ENCODE assay signal across 21 cellular contexts in the genomic region with DNA sequence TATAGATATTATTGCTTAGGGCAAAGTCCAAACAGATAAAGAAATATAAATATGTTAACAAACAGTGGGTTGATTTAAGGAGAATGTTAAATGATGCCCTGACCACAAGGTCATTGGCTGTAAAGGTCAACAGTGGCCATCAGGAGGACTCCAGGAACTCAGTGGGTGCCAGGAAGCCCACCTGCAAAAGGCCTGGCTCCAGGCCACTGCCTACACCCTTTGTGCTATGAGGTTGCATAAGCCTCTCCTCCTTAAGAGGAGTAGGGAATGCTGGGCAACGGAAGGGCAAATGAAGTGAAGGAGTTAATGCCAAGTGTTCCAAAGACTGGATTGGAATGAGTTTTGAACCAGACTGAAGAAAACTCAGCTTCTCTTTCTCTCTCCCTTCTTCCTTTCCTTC.
"Had no signal": no experiment of that assay in that cellular context is flagged by ENCODE, and none has a peak within 500 bp of the region (broad histone marks: within the 10 kb centered on the region; RNA-seq: fewer than 3 reads in every experiment).

No MANE protein-coding gene starts in this region.

- H3K27ac ChIP-seq: colonic mucosa, epithelial cell of prostate, esophagus squamous epithelium, gastrocnemius medialis, heart right ventricle, left lung, lower lobe of right lung had no signal

- H3K4me3 ChIP-seq: colonic mucosa, esophagus squamous epithelium, gastrocnemius medialis, heart right ventricle, left lung, lower lobe of right lung had no signal

- H3K9me3 ChIP-seq: colonic mucosa, esophagus squamous epithelium, gastrocnemius medialis, heart right ventricle, left lung, lower lobe of right lung had no signal

- DNase-seq: colonic mucosa; cortex of kidney; effector CD8-positive, alpha-beta T cell; effector memory CD8-positive, alpha-beta T cell; endodermal cell; erythroblast; esophagus squamous epithelium; foreskin fibroblast; foreskin melanocyte; gastrocnemius medialis; glutamatergic neuron; heart right ventricle; hippocampal formation; left cardiac atrium; left lung; left ventricle myocardium superior; lower lobe of right lung; mesenchymal stem cell; midbrain had no signal

- ATAC-seq: effector memory CD8-positive, alpha-beta T cell; esophagus mucosa; gastrocnemius medialis; heart right ventricle; left cardiac atrium; left lung; left ventricle myocardium superior; lower lobe of right lung had no signal

- H3K4me1 ChIP-seq: colonic mucosa, esophagus squamous epithelium, gastrocnemius medialis, heart right ventricle, left lung, lower lobe of right lung had no signal

- H3K27me3 ChIP-seq: colonic mucosa had no signal

- H3K36me3 ChIP-seq: colonic mucosa, esophagus squamous epithelium, gastrocnemius medialis, heart right ventricle, left lung, lower lobe of right lung had no signal
